ENCODE assay signal across 4 cellular contexts in the genomic region with DNA sequence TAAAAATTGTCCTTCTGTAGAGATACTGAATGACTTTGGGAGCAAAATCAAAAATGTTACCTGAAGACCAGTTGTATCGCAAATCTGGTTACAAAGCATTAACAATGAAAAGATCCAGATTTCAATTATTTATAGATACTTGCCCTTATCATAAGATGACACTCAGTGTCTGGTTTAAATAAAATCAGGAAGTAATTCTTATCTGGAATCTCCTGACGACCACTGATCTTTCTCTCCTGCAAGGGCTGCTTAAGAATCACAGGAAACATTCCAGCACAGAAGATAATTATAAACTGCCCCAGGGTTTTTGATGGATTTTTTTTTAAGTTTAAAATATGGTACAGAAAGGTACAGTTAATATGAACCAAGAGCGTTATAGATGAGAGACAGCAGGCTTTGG.
"Had no signal": no experiment of that assay in that cellular context is flagged by ENCODE, and none has a peak within 500 bp of the region (broad histone marks: within the 10 kb centered on the region; RNA-seq: fewer than 3 reads in every experiment).

No MANE protein-coding gene starts in this region.

- ATAC-seq: GM23338 had no signal

- H3K4me2 ChIP-seq: GM23338 had no signal

- DNase-seq: H9, HCEC 1CT, IMR-90 had no signal

- H3K4me3 ChIP-seq: GM23338 had no signal

- H2AFZ ChIP-seq: GM23338 had no signal
